Comparison of ENCODE assay signal across 24 cellular contexts in the genomic region with DNA sequence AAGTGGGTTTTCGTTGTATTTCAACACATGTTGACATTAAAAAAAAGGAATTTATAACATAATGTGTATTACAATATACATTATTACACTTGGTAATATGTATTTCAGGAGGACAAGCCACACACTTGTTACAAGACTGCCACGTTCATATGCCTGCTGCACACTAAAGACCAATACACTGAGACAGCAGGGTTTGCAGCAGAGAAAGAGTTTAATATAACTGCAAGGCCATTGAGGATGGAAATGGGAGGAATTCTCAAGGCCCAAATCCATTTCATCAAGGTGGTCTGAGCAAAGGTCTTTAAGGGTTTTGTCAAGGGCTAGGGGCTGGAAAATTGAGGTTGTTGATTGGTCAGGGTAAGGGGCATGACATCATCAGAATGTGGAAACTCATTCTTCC.
"Had no signal": no experiment of that assay in that cellular context is flagged by ENCODE, and none has a peak within 500 bp of the region (broad histone marks: within the 10 kb centered on the region; RNA-seq: fewer than 3 reads in every experiment).

No MANE protein-coding gene starts in this region.

- H3K27me3 ChIP-seq: dorsolateral prefrontal cortex, esophagus muscularis mucosa, foreskin keratinocyte, gastroesophageal sphincter, heart left ventricle, hepatocyte, left lung had no signal

- H3K36me3 ChIP-seq: esophagus muscularis mucosa, gastroesophageal sphincter, heart left ventricle, left lung, lower lobe of right lung had no signal

- ATAC-seq: foreskin keratinocyte; gastroesophageal sphincter; heart left ventricle; left colon; left lung; left ventricle myocardium superior; lower lobe of right lung; naive thymus-derived CD4-positive, alpha-beta T cell had no signal

- H3K4me3 ChIP-seq: coronary artery, dorsolateral prefrontal cortex, esophagus muscularis mucosa, gastroesophageal sphincter, heart left ventricle, hepatocyte, left lung, lower lobe of right lung had no signal

- FAIRE-seq: endothelial cell of umbilical vein, frontal cortex, kidney had no signal

- H3K79me2 ChIP-seq: hepatocyte had no signal

- H3K4me2 ChIP-seq: hepatocyte had no signal

- DNase-seq: dermis blood vessel endothelial cell; dorsolateral prefrontal cortex; effector CD4-positive, alpha-beta T cell; effector memory CD4-positive, alpha-beta T cell; foreskin keratinocyte; heart left ventricle; hypothalamus; immature natural killer cell; islet precursor cell; kidney; kidney glomerular epithelial cell; left colon; left lung; left ventricle myocardium superior; lower lobe of right lung; mesenchymal stem cell; midbrain; naive thymus-derived CD4-positive, alpha-beta T cell had no signal

- H3K27ac ChIP-seq: coronary artery, dorsolateral prefrontal cortex, esophagus muscularis mucosa, foreskin keratinocyte, gastroesophageal sphincter, heart left ventricle, hepatocyte, left lung, lower lobe of right lung had no signal

- H2AFZ ChIP-seq: hepatocyte had no signal

- H3K4me1 ChIP-seq: esophagus muscularis mucosa, foreskin keratinocyte, gastroesophageal sphincter, heart left ventricle, left lung, lower lobe of right lung had no signal
